In genomic region chr7:138502023-138502767, GRCh38 we compare ENCODE assay signal across 22 cellular contexts. TPM values are rescaled to one million over a fixed set of nuclear protein-coding genes. Genes with fewer than 3 reads are reported as not detected.
A peak's percentile ranks its signal among the peaks of the same experiment; 100 is the strongest.
DNase-seq lines count a peak whose midpoint lies in the region; ATAC-seq, FAIRE-seq and TF ChIP-seq lines count a peak whose summit lies in the region.
"Had no signal": no experiment of that assay in that cellular context is flagged by ENCODE, and none has a peak within 500 bp of the region (broad histone marks: within the 10 kb centered on the region; RNA-seq: fewer than 3 reads in every experiment).

No MANE protein-coding gene starts in this region.

- H4K20me1 ChIP-seq in K562 (replicated peaks; ENCODE audit: control insufficient read depth, insufficient read depth, low read length), result no peaks in the 10 kb centered on the region

- H2AFZ ChIP-seq in K562 (ENCODE audit: low read depth, low read length), result no peak overlapping the region

- BruUV-seq in K562 (replicated peaks; lab: Mats Ljungman, UMichigan), result no TSS peak

- TF ChIP-seq RAD21 in K562 (CRISPR knock-in tag; conservative IDR thresholded peaks at IDR 0.05 in 1 of 2, IDR thresholded peaks at IDR 0.05 in 1 of 2), result no peak

- H3K4me1 ChIP-seq in K562 (replicated peaks in 1 of 2; ENCODE audit: control insufficient read depth in 2 of 2, insufficient read depth in 2 of 2, low read length in 2 of 2) (no peaks in the 10 kb centered on the region; a peak in 1 of 5 replicates), right lobe of liver (peaks cover 0 to 5% (median 0%) of the 10 kb centered on the region in 4 donors), small intestine (ENCODE audit: control insufficient read depth in 2 of 2, insufficient read depth in 1 of 2, low read depth in 1 of 2, low read length in 1 of 2) (no peaks in the 10 kb centered on the region)
- H3K4me1 ChIP-seq: Peyer's patch had no signal

- TF ChIP-seq CTCF in K562 (IDR thresholded peaks at IDR 0.05 in 2 of 3, conservative IDR thresholded peaks at IDR 0.05 in 1 of 3; ENCODE audit: insufficient read depth in 2 of 3, low read depth in 1 of 3, low read length in 3 of 3) (no peak), right lobe of liver (IDR thresholded peaks at IDR 0.05) (no peak), type B pancreatic cell (conservative IDR thresholded peaks at IDR 0.05) (no peak)

- H3K9me1 ChIP-seq in K562 (ENCODE audit: control insufficient read depth, insufficient read depth, low read length), result no peaks in the 10 kb centered on the region

- H3K27me3 Mint-ChIP-seq in activated T-cell treated with anti-CD3 and anti-CD28 coated beads, Interleukin-2, amount 50 U/mL, for 72 hours (ENCODE audit: low read depth), result no peaks in the 10 kb centered on the region
- H3K27me3 Mint-ChIP-seq in activated T-cell treated with anti-CD3 and anti-CD28 coated beads, Interleukin-2, amount 50 U/mL, for 4 hours (ENCODE audit: low read depth), result no peaks in the 10 kb centered on the region
- no peaks in the 10 kb centered on the region for H3K27me3 Mint-ChIP-seq in type B pancreatic cell
- H3K27me3 Mint-ChIP-seq: CD8-positive, alpha-beta memory T cell had no signal

- TF ChIP-seq EP300 in K562 (IDR thresholded peaks at IDR 0.05; ENCODE audit: low read length), result no peak

- FAIRE-seq in K562 (lab: Jason Lieb, UNC) (no peak), small intestine (lab: Jason Lieb, UNC) (no peak)

- TF ChIP-seq POLR2A in K562 (conservative IDR thresholded peaks at IDR 0.05) (no peak), right lobe of liver (IDR thresholded peaks at IDR 0.05) (no peak)

- in situ Hi-C loops in K562 (cut with MboI), result no loop called here

- 80% methylated on average over 4 of the region's 4 CpGs for WGBS in K562 (ENCODE audit: insufficient coverage, low coverage, missing lambda C conversion rate)
- 46% methylated on average over 4 of the region's 4 CpGs for WGBS in right lobe of liver (ENCODE audit: insufficient coverage, low coverage, low lambda C conversion rate, missing lambda C conversion rate)
- WGBS in small intestine, 3 donors, result 68 to 77% (median 73%) methylated on average over 4 of the region's 4 CpGs

- intact Hi-C loops in K562 (cut with micrococcal nuclease) (no loop called here), right lobe of liver (cut with DNase I) (no loop called here)

- H3K27ac Mint-ChIP-seq in activated T-cell treated with anti-CD3 and anti-CD28 coated beads, Interleukin-2, amount 50 U/mL, for 72 hours, result peak overlapping the region; percentile 82
- H3K27ac Mint-ChIP-seq in type B pancreatic cell, result peak overlapping the region; percentile 8
- H3K27ac Mint-ChIP-seq: HFFc6 had no signal

- no peak for DNase-seq in activated T-cell treated with anti-CD3 and anti-CD28 coated beads, Interleukin-2, amount 50 U/mL, for 72 hours
- DNase-seq in activated T-cell treated with anti-CD3 and anti-CD28 coated beads, Interleukin-2, amount 50 U/mL, for 4 hours, result no peak
- DNase-seq in K562 (ENCODE audit: extremely low read depth in 1 of 4, low spot score in 3 of 4) (no peak), right lobe of liver (no peak), type B pancreatic cell (ENCODE audit: extremely low spot score, unreplicated experiment) (no peak), cerebellar nuclear complex (lab: John Stamatoyannopoulos, UW) (no peak), small intestine (no peak), midbrain (lab: John Stamatoyannopoulos, UW) (no peak)
- DNase-seq: AML-193; Calu3; CD8-positive, alpha-beta memory T cell; H9; HFFc6; IMR-90; MV-4-11; NCI-H1105 treated with DMSO at 0.1 percent for 48 hours; NCI-H2029 treated with DMSO at 0.1 percent for 48 hours; NCI-H2171; NCI-H345; NCI-H524 treated with DMSO at 0.1 percent for 48 hours; Peyer's patch had no signal

- no peaks in the 10 kb centered on the region for H3K9me3 ChIP-seq in K562 (replicated peaks; ENCODE audit: control insufficient read depth, insufficient read depth, low read depth, low read length)
- no peaks in the 10 kb centered on the region for H3K9me3 ChIP-seq in right lobe of liver
- no peaks in the 10 kb centered on the region for H3K9me3 ChIP-seq in small intestine (ENCODE audit: control insufficient read depth, low read depth)
- H3K9me3 ChIP-seq: Peyer's patch had no signal

- H3K9ac ChIP-seq in K562 (ENCODE audit: insufficient read depth in 1 of 2, low read depth in 2 of 2, low read length in 2 of 2), result no peak overlapping the region

- H3K4me3 ChIP-seq in K562 (no peak overlapping the region), right lobe of liver (no peak overlapping the region), small intestine (ENCODE audit: low read depth in 1 of 2, low read length in 2 of 2) (no peak overlapping the region)
- H3K4me3 ChIP-seq: Peyer's patch had no signal

- H3K36me3 ChIP-seq in K562 (ENCODE audit: control insufficient read depth, insufficient read depth, low read length) (peaks cover 31% of the 10 kb centered on the region), right lobe of liver (no peaks in the 10 kb centered on the region), small intestine (ENCODE audit: control insufficient read depth in 2 of 2, insufficient read depth in 2 of 2, low read length in 2 of 2) (peaks cover 0 to 3% of the 10 kb centered on the region in 2 donors)
- H3K36me3 ChIP-seq: Peyer's patch had no signal

- H3K27me3 ChIP-seq in K562 (ENCODE audit: control insufficient read depth in 2 of 2, insufficient read depth in 2 of 2, low read length in 2 of 2), result no peaks in the 10 kb centered on the region
- no peaks in the 10 kb centered on the region for H3K27me3 ChIP-seq in right lobe of liver
- H3K27me3 ChIP-seq in small intestine (ENCODE audit: control insufficient read depth in 2 of 2, insufficient read depth in 2 of 2, low read length in 2 of 2), result no peaks in the 10 kb centered on the region
- H3K27me3 ChIP-seq: Peyer's patch had no signal

- CTCF ChIA-PET in K562 (lab: Yijun Ruan, JAX; ENCODE audit: low intra/inter-chr PET ratio), result no interaction called here

- H3K36me3 Mint-ChIP-seq in activated T-cell treated with anti-CD3 and anti-CD28 coated beads, Interleukin-2, amount 50 U/mL, for 72 hours (ENCODE audit: insufficient read depth in 2 of 2), result peaks cover 5 to 14% of the 10 kb centered on the region in 2 donors
- H3K36me3 Mint-ChIP-seq in activated T-cell treated with anti-CD3 and anti-CD28 coated beads, Interleukin-2, amount 50 U/mL, for 4 hours (ENCODE audit: insufficient read depth), result peaks cover 35% of the 10 kb centered on the region
- peaks cover 37% of the 10 kb centered on the region for H3K36me3 Mint-ChIP-seq in type B pancreatic cell

- H3K79me2 ChIP-seq in K562 (ENCODE audit: control insufficient read depth, insufficient read depth, low read length), result peaks cover 97% of the 10 kb centered on the region

- H3K27ac ChIP-seq in K562 (ENCODE audit: extremely low read depth, low read depth, low read length), result no peak overlapping the region
- no peak overlapping the region for H3K27ac ChIP-seq in right lobe of liver
- no peak overlapping the region for H3K27ac ChIP-seq in small intestine (ENCODE audit: low read depth in 1 of 2, low read length in 1 of 2)
- H3K27ac ChIP-seq: C4-2B, Peyer's patch had no signal

- no peak overlapping the region for H3K4me2 ChIP-seq in K562 (ENCODE audit: insufficient read depth, low read length)

- POLR2A ChIA-PET in K562 (lab: Yijun Ruan, JAX), result interaction anchor here (0.7 to 2.8 kb wide), 3 partner anchors 9 to 51 kb away, joined by 3 to 6 read pairs (median 4); no protein-coding TSS in a partner anchor

- H3K4me1 Mint-ChIP-seq in activated T-cell treated with anti-CD3 and anti-CD28 coated beads, Interleukin-2, amount 50 U/mL, for 72 hours (ENCODE audit: low read depth), result peaks cover 29% of the 10 kb centered on the region
- H3K4me1 Mint-ChIP-seq in activated T-cell treated with anti-CD3 and anti-CD28 coated beads, Interleukin-2, amount 50 U/mL, for 4 hours (ENCODE audit: low read depth), result peaks cover 29% of the 10 kb centered on the region
- peaks cover 12% of the 10 kb centered on the region for H3K4me1 Mint-ChIP-seq in type B pancreatic cell (ENCODE audit: unreplicated experiment)

- no peak for ATAC-seq in activated T-cell treated with anti-CD3 and anti-CD28 coated beads, Interleukin-2, amount 50 U/mL, for 72 hours (replicated peaks in 1 of 2)
- ATAC-seq in activated T-cell treated with anti-CD3 and anti-CD28 coated beads, Interleukin-2, amount 50 U/mL, for 4 hours, result no peak
- ATAC-seq in K562, result peak; percentile 40
- ATAC-seq in right lobe of liver, result peak; percentile 33 to 62 (median 41)

- H3K4me3 Mint-ChIP-seq in activated T-cell treated with anti-CD3 and anti-CD28 coated beads, Interleukin-2, amount 50 U/mL, for 72 hours, result no peak overlapping the region
- H3K4me3 Mint-ChIP-seq in activated T-cell treated with anti-CD3 and anti-CD28 coated beads, Interleukin-2, amount 50 U/mL, for 4 hours, result no peak overlapping the region
- H3K4me3 Mint-ChIP-seq in type B pancreatic cell, result no peak overlapping the region
- H3K4me3 Mint-ChIP-seq: CD8-positive, alpha-beta memory T cell; H9; HFFc6 had no signal

- H3K9me3 Mint-ChIP-seq in activated T-cell treated with anti-CD3 and anti-CD28 coated beads, Interleukin-2, amount 50 U/mL, for 72 hours, result peaks cover 2 to 3% of the 10 kb centered on the region in 2 donors
- no peaks in the 10 kb centered on the region for H3K9me3 Mint-ChIP-seq in activated T-cell treated with anti-CD3 and anti-CD28 coated beads, Interleukin-2, amount 50 U/mL, for 4 hours
- H3K9me3 Mint-ChIP-seq in type B pancreatic cell, result no peaks in the 10 kb centered on the region
- H3K9me3 Mint-ChIP-seq: H9, HFFc6 had no signal

RNA-seq across cellular contexts. Expression of gene TRIM24, which starts 42.1 kb away (rescaled TPM):
- total RNA-seq in activated T-cell treated with anti-CD3 and anti-CD28 coated beads, Interleukin-2, amount 50 U/mL, for 72 hours, result 10 to 100 TPM; 16.2 to 18.1 TPM
- total RNA-seq in activated T-cell treated with anti-CD3 and anti-CD28 coated beads, Interleukin-2, amount 50 U/mL, for 4 hours, result 10 to 100 TPM; 13.6 to 15.3 (median 14.1) TPM
- total RNA-seq in K562 (2011; cell fraction: chromatin; rRNA removed; ENCODE audit: low replicate concordance), result 47.4 and 128 TPM in 2 replicates
- 23.3 and 24.7 TPM in 2 replicates for total RNA-seq in K562 (2011; cell fraction: nucleolus; rRNA removed)
- total RNA-seq in K562 (2011; cell fraction: nucleoplasm; rRNA removed), result 54.0 and 95.2 TPM in 2 replicates
- total RNA-seq in K562 (2014; rRNA removed), result 33.3 and 37.1 TPM in 2 replicates
- 40.2 and 46.5 TPM in 2 replicates for total RNA-seq in K562 (2014; rRNA removed; fragmentation: Illumina TruSeq; extraction: Trizol)
- total RNA-seq in K562 (2015; rRNA removed; fragmentation: Illumina TruSeq; extraction: Trizol), result 52.4 and 56.4 TPM in 2 replicates
- 55.8 and 62.8 TPM in 2 replicates for total RNA-seq in K562 (2021)
- 61.7 and 66.9 TPM in 2 replicates for polyA plus RNA-seq in K562 (2011; rRNA removed)
- polyA plus RNA-seq in K562 (2011; cell fraction: cytosol; rRNA removed), result 28.4 and 38.1 TPM in 2 replicates
- polyA plus RNA-seq in K562 (2011; cell fraction: nucleus; rRNA removed), result 36.0 and 50.5 TPM in 2 replicates
- polyA plus RNA-seq in K562 (2012), result 40.9 and 42.4 TPM in 2 replicates
- 61.5 and 74.0 TPM in 2 replicates for polyA plus RNA-seq in K562 (2014; fragmentation: Illumina TruSeq; extraction: Trizol)
- polyA plus RNA-seq in K562 (2014; fragmentation: Nextera tagmentation; extraction: Ambion mirVana), result 10 to 100 TPM; 13.4 to 15.1 TPM
- polyA plus RNA-seq in K562 (2014; rRNA removed), result 40.2 and 41.7 TPM in 2 replicates
- polyA minus RNA-seq in K562 (2011; rRNA and poly(A)+ RNA removed), result 101 and 125 TPM in 2 replicates
- 40.7 and 48.4 TPM in 2 replicates for polyA minus RNA-seq in K562 (2011; cell fraction: cytosol; rRNA and poly(A)+ RNA removed)
- polyA minus RNA-seq in K562 (2011; cell fraction: nucleus; rRNA and poly(A)+ RNA removed), result 36.4 and 60.5 TPM in 2 replicates
- total RNA-seq in right lobe of liver, result 10 to 100 TPM; 14.5 to 18.9 (median 16.5) TPM
- total RNA-seq in type B pancreatic cell (ENCODE audit: low replicate concordance), result 64.7 and 66.8 TPM in 2 replicates
- polyA plus RNA-seq in small intestine, result 10 to 100 TPM in 1 of 3 donors, 1 to 10 TPM in 2; 5.8 to 13.5 (median 6.2) TPM

Comparison
In these comparisons a context has a peak if more than half of its experiments do, and no peak if none do; other contexts are left out.
1. ATAC-seq: peak in K562 (single experiment) and right lobe of liver (4 of 4); none in activated T-cell treated with anti-CD3 and anti-CD28 coated beads, Interleukin-2, amount 50 U/mL, for 72 hours (0 of 2) and activated T-cell treated with anti-CD3 and anti-CD28 coated beads, Interleukin-2, amount 50 U/mL, for 4 hours (0 of 2).